ENCODE assay signal across 9 cellular contexts in genomic region chr19:48608798-48609263, GRCh38. TPM values are rescaled to one million over a fixed set of nuclear protein-coding genes. Genes with fewer than 3 reads are reported as not detected.
DNase-seq lines count a peak whose midpoint lies in the region; ATAC-seq and TF ChIP-seq lines count a peak whose summit lies in the region.
"Had no signal": no experiment of that assay in that cellular context is flagged by ENCODE, and none has a peak within 500 bp of the region (broad histone marks: within the 10 kb centered on the region; RNA-seq: fewer than 3 reads in every experiment).

No MANE protein-coding gene starts in this region.

- CTCF ChIA-PET in activated CD4-positive, alpha-beta memory T cell treated with anti-CD3 and anti-CD28 coated beads, Interleukin-2, amount 10 ng/mL, durations not matched to agents 7 days and 5 days (lab: Charles Lee), result interaction anchor here (0.6 to 3.0 kb wide), 15 partner anchors 8 to 1315 kb away, joined by 3 to 41 read pairs (median 6); partner anchors contain the start of genes KDELR1, RPL18 and SPHK2

- ATAC-seq in GM19467 (IDR thresholded peaks at IDR 0.05; ENCODE audit: unreplicated experiment) (no peak), GM18511 (IDR thresholded peaks at IDR 0.05; ENCODE audit: unreplicated experiment) (no peak)

- POLR2A ChIA-PET in activated CD4-positive, alpha-beta memory T cell treated with anti-CD3 and anti-CD28 coated beads, Interleukin-2, amount 10 ng/mL, durations not matched to agents 7 days and 5 days (lab: Charles Lee), result interaction anchor here (1.0 to 6.0 kb wide), 5 partner anchors 9 to 114 kb away, joined by 3 to 51 read pairs (median 3); partner anchors contain the start of genes RPL18 and SPHK2

- DNase-seq in DMS53 (lab: John Stamatoyannopoulos, UW) (peak; percentile 82), HFFc6 (no peak), NCI-H748 (lab: John Stamatoyannopoulos, UW; ENCODE audit: unreplicated experiment) (peak; percentile 80), fibroblast of peridontal ligament (ENCODE audit: extremely low read depth) (peak; percentile 44), retinal pigment epithelial cell (ENCODE audit: low read depth) (no peak)
- peak; percentile 73 for DNase-seq in activated CD4-positive, alpha-beta memory T cell treated with anti-CD3 and anti-CD28 coated beads, Interleukin-2, amount 10 ng/mL, durations not matched to agents 7 days and 5 days

- H3K4me1 Mint-ChIP-seq in HFFc6 (ENCODE audit: low read depth), result no peaks in the 10 kb centered on the region
- peaks cover 4% of the 10 kb centered on the region for H3K4me1 Mint-ChIP-seq in activated CD4-positive, alpha-beta memory T cell treated with anti-CD3 and anti-CD28 coated beads, Interleukin-2, amount 10 ng/mL, durations not matched to agents 7 days and 5 days

- no peak overlapping the region for H3K4me3 ChIP-seq in retinal pigment epithelial cell (ENCODE audit: low read length)

- peaks cover 9% of the 10 kb centered on the region for H3K27me3 Mint-ChIP-seq in HFFc6 (ENCODE audit: insufficient read depth)
- H3K27me3 Mint-ChIP-seq in activated CD4-positive, alpha-beta memory T cell treated with anti-CD3 and anti-CD28 coated beads, Interleukin-2, amount 10 ng/mL, durations not matched to agents 7 days and 5 days, result no peaks in the 10 kb centered on the region

- H3K27ac Mint-ChIP-seq in HFFc6, result no peak overlapping the region
- H3K27ac Mint-ChIP-seq in activated CD4-positive, alpha-beta memory T cell treated with anti-CD3 and anti-CD28 coated beads, Interleukin-2, amount 10 ng/mL, durations not matched to agents 7 days and 5 days, result peak overlapping the region; percentile 19

- TF ChIP-seq CTCF in HFFc6 (IDR thresholded peaks at IDR 0.05), result peak; percentile 71
- TF ChIP-seq CTCF in retinal pigment epithelial cell (conservative IDR thresholded peaks at IDR 0.05; ENCODE audit: low read depth, low read length), result peak; percentile 70

- no peaks in the 10 kb centered on the region for H3K9me3 Mint-ChIP-seq in HFFc6
- no peaks in the 10 kb centered on the region for H3K9me3 Mint-ChIP-seq in activated CD4-positive, alpha-beta memory T cell treated with anti-CD3 and anti-CD28 coated beads, Interleukin-2, amount 10 ng/mL, durations not matched to agents 7 days and 5 days

- no peaks in the 10 kb centered on the region for H3K36me3 Mint-ChIP-seq in HFFc6 (ENCODE audit: low read depth)
- H3K36me3 Mint-ChIP-seq in activated CD4-positive, alpha-beta memory T cell treated with anti-CD3 and anti-CD28 coated beads, Interleukin-2, amount 10 ng/mL, durations not matched to agents 7 days and 5 days (ENCODE audit: low read depth), result peaks cover 3% of the 10 kb centered on the region

- H3K4me3 Mint-ChIP-seq in HFFc6, result peak overlapping the region; percentile 57
- H3K4me3 Mint-ChIP-seq in activated CD4-positive, alpha-beta memory T cell treated with anti-CD3 and anti-CD28 coated beads, Interleukin-2, amount 10 ng/mL, durations not matched to agents 7 days and 5 days, result no peak overlapping the region

RNA-seq across cellular contexts. Expression of gene SPACA4, which starts 2.3 kb away (rescaled TPM):
- not detected for total RNA-seq in HFFc6 (2021; fragmentation: NEBNext Ultra II Directional; extraction: Animal tissue kit (Norgen Biotek cat#: 25700))
- not detected for total RNA-seq in activated CD4-positive, alpha-beta memory T cell treated with anti-CD3 and anti-CD28 coated beads, Interleukin-2, amount 10 ng/mL, durations not matched to agents 7 days and 5 days
- total RNA-seq: pulmonary artery endothelial cell had no signal

RNA-seq across cellular contexts. Expression of gene FAM83E, which starts 6.0 kb away (rescaled TPM):
- under 1 TPM; 0.23 to 0.99 (median 0.54) TPM for total RNA-seq in HFFc6 (2021; fragmentation: NEBNext Ultra II Directional; extraction: Animal tissue kit (Norgen Biotek cat#: 25700))
- total RNA-seq in activated CD4-positive, alpha-beta memory T cell treated with anti-CD3 and anti-CD28 coated beads, Interleukin-2, amount 10 ng/mL, durations not matched to agents 7 days and 5 days, result 1 to 10 TPM; 1.3 to 2.6 TPM

RNA-seq across cellular contexts. Expression of gene RPL18, which starts 10.1 kb away (rescaled TPM):
- total RNA-seq in HFFc6 (2021; fragmentation: NEBNext Ultra II Directional; extraction: Animal tissue kit (Norgen Biotek cat#: 25700)), result 1,000 to 10,000 TPM; 1,359 to 1,448 (median 1,407) TPM
- 1,000 to 10,000 TPM; 1,511 to 1,528 TPM for total RNA-seq in activated CD4-positive, alpha-beta memory T cell treated with anti-CD3 and anti-CD28 coated beads, Interleukin-2, amount 10 ng/mL, durations not matched to agents 7 days and 5 days

RNA-seq across cellular contexts. Expression of gene SPHK2, which starts 10.5 kb away (rescaled TPM):
- total RNA-seq in HFFc6 (2021; fragmentation: NEBNext Ultra II Directional; extraction: Animal tissue kit (Norgen Biotek cat#: 25700)), result 10 to 100 TPM; 20.1 to 34.0 (median 23.4) TPM
- total RNA-seq in activated CD4-positive, alpha-beta memory T cell treated with anti-CD3 and anti-CD28 coated beads, Interleukin-2, amount 10 ng/mL, durations not matched to agents 7 days and 5 days, result 10 to 100 TPM; 27.7 to 29.5 TPM

RNA-seq across cellular contexts. Expression of gene DBP, which starts 28.3 kb away (rescaled TPM):
- 1 to 10 TPM; 3.8 to 5.7 (median 4.4) TPM for total RNA-seq in HFFc6 (2021; fragmentation: NEBNext Ultra II Directional; extraction: Animal tissue kit (Norgen Biotek cat#: 25700))
- total RNA-seq in activated CD4-positive, alpha-beta memory T cell treated with anti-CD3 and anti-CD28 coated beads, Interleukin-2, amount 10 ng/mL, durations not matched to agents 7 days and 5 days, result 10 to 100 TPM; 18.7 to 19.1 TPM

Comparison
In these comparisons a context has a peak if more than half of its experiments do, and no peak if none do; other contexts are left out.
1. DNase-seq: peak in DMS53 (single experiment), NCI-H748 (single experiment), activated CD4-positive, alpha-beta memory T cell treated with anti-CD3 and anti-CD28 coated beads, Interleukin-2, amount 10 ng/mL, durations not matched to agents 7 days and 5 days (single experiment) and fibroblast of peridontal ligament (single experiment); none in HFFc6 (single experiment) and retinal pigment epithelial cell (single experiment).